In genomic region chr11:76075699-76076098, GRCh38 we compare ENCODE assay signal across 19 cellular contexts.
"Had no signal": no experiment of that assay in that cellular context is flagged by ENCODE, and none has a peak within 500 bp of the region (broad histone marks: within the 10 kb centered on the region; RNA-seq: fewer than 3 reads in every experiment).

No MANE protein-coding gene starts in this region.

- DNase-seq: activated CD4-positive, alpha-beta memory T cell treated with anti-CD3 and anti-CD28 coated beads for 36 hours; activated gamma-delta T cell; activated T-cell treated with anti-CD3 and anti-CD28 coated beads, Interleukin-2, amount 50 U/mL, for 4 hours; amygdala; cerebellar nuclear complex; heart right ventricle; left lung; mesendoderm; ovary; stimulated activated CD4-positive, alpha-beta T cell treated with anti-CD3 and anti-CD28 coated beads, Interleukin-2, amount 100 ng/mL, for 48 hours; T-helper 9 cell; testis had no signal

- FAIRE-seq: frontal cortex, keratinocyte, urothelium cell line had no signal

- H3K4me3 Mint-ChIP-seq: activated CD4-positive, alpha-beta memory T cell treated with anti-CD3 and anti-CD28 coated beads for 36 hours; activated naive CD8-positive, alpha-beta T cell; activated T-cell treated with anti-CD3 and anti-CD28 coated beads, Interleukin-2, amount 50 U/mL, for 4 hours; neural crest cell; stimulated activated naive CD8-positive, alpha-beta T cell treated with anti-CD3 and anti-CD28 coated beads, Interleukin-15, Interleukin-2, amounts not matched to agents 100 ng/mL and 50 ng/mL, for 24 hours had no signal

- ATAC-seq: activated T-cell treated with anti-CD3 and anti-CD28 coated beads, Interleukin-2, amount 50 U/mL, for 4 hours; heart right ventricle; left lung had no signal

- H3K27me3 Mint-ChIP-seq: activated CD4-positive, alpha-beta memory T cell treated with anti-CD3 and anti-CD28 coated beads for 36 hours; activated naive CD8-positive, alpha-beta T cell; stimulated activated naive CD8-positive, alpha-beta T cell treated with anti-CD3 and anti-CD28 coated beads, Interleukin-15, Interleukin-2, amounts not matched to agents 100 ng/mL and 50 ng/mL, for 24 hours had no signal

- H3K9me3 Mint-ChIP-seq: neural crest cell; stimulated activated naive CD8-positive, alpha-beta T cell treated with anti-CD3 and anti-CD28 coated beads, Interleukin-15, Interleukin-2, amounts not matched to agents 100 ng/mL and 50 ng/mL, for 24 hours had no signal

- H3K4me3 ChIP-seq: esophagus muscularis mucosa, heart right ventricle, left lung, ovary, testis had no signal

- H3K36me3 ChIP-seq: esophagus muscularis mucosa, heart right ventricle, left lung, ovary had no signal

- H3K27ac ChIP-seq: left lung, ovary, testis had no signal

- H3K9me3 ChIP-seq: esophagus muscularis mucosa, heart right ventricle, left lung, ovary, testis had no signal

- H3K27me3 ChIP-seq: esophagus muscularis mucosa, heart right ventricle, left lung, ovary, testis had no signal

- H3K27ac Mint-ChIP-seq: activated CD4-positive, alpha-beta memory T cell treated with anti-CD3 and anti-CD28 coated beads for 36 hours; activated naive CD8-positive, alpha-beta T cell; stimulated activated naive CD8-positive, alpha-beta T cell treated with anti-CD3 and anti-CD28 coated beads, Interleukin-15, Interleukin-2, amounts not matched to agents 100 ng/mL and 50 ng/mL, for 24 hours had no signal
